In genomic region chr2:221124542-221125235, GRCh38 we compare ENCODE assay signal across 11 cellular contexts.
DNase-seq lines count a peak whose midpoint lies in the region; ATAC-seq and TF ChIP-seq lines count a peak whose summit lies in the region.
"Had no signal": no experiment of that assay in that cellular context is flagged by ENCODE, and none has a peak within 500 bp of the region (broad histone marks: within the 10 kb centered on the region; RNA-seq: fewer than 3 reads in every experiment).

No MANE protein-coding gene starts in this region.

- no peaks in the 10 kb centered on the region for H3K27me3 ChIP-seq in skeletal muscle satellite cell (ENCODE audit: control insufficient read depth, insufficient read depth, low read length)

- no peaks in the 10 kb centered on the region for H3K36me3 ChIP-seq in skeletal muscle satellite cell (ENCODE audit: insufficient read depth, low read length)
- H3K36me3 ChIP-seq: lower lobe of right lung had no signal

- H3K4me2 ChIP-seq in skeletal muscle satellite cell (ENCODE audit: low read length) = peak overlapping the region; percentile 37

- no peak overlapping the region for H3K4me3 ChIP-seq in choroid plexus epithelial cell (ENCODE audit: low read depth, low read length)
- H3K4me3 ChIP-seq in skeletal muscle satellite cell (ENCODE audit: low read length) = no peak overlapping the region
- H3K4me3 ChIP-seq: lower lobe of right lung had no signal

- DNase-seq in NCI-H1417 (lab: John Stamatoyannopoulos, UW) (peak in 2 of 3 experiments; percentile 5 to 28), NCI-H1417 treated with DMSO at 0.1 percent for 48 hours (lab: John Stamatoyannopoulos, UW) (no peak), NCI-H2171 (lab: John Stamatoyannopoulos, UW) (peak; percentile 88), choroid plexus epithelial cell (ENCODE audit: low read depth) (peak; percentile 5), HUDEP-2 (lab: John Stamatoyannopoulos, UW; ENCODE audit: unreplicated experiment in 76 of 76) (no peak), AG08396 (ENCODE audit: low spot score) (no peak)
- DNase-seq: activated CD8-positive, alpha-beta memory T cell treated with anti-CD3 and anti-CD28 coated beads, Interleukin-2, amount 50 U/mL, for 48 hours; lower lobe of right lung; NCI-H524 treated with DMSO at 0.1 percent for 48 hours had no signal

- no peaks in the 10 kb centered on the region for H3K9me3 ChIP-seq in skeletal muscle satellite cell (replicated peaks; ENCODE audit: low read length)

- no peaks in the 10 kb centered on the region for H3K4me1 ChIP-seq in skeletal muscle satellite cell (ENCODE audit: control insufficient read depth, insufficient read depth, low read length)
- H3K4me1 ChIP-seq: lower lobe of right lung had no signal

- no peak overlapping the region for H3K9ac ChIP-seq in skeletal muscle satellite cell (ENCODE audit: low read depth, low read length)

- no peak for ATAC-seq in HG03045 (IDR thresholded peaks at IDR 0.05; ENCODE audit: unreplicated experiment)
- ATAC-seq: lower lobe of right lung had no signal

- TF ChIP-seq CTCF in choroid plexus epithelial cell (conservative IDR thresholded peaks at IDR 0.05; ENCODE audit: low read depth, low read length) = no peak

Comparison
In these comparisons a context has a peak if more than half of its experiments do, and no peak if none do; other contexts are left out.
1. DNase-seq: peak in NCI-H1417 (2 of 3), NCI-H2171 (single experiment) and choroid plexus epithelial cell (single experiment); none in NCI-H1417 treated with DMSO at 0.1 percent for 48 hours (single experiment), HUDEP-2 (0 of 76) and AG08396 (single experiment).